ENCODE assay signal across 22 cellular contexts in the genomic region with DNA sequence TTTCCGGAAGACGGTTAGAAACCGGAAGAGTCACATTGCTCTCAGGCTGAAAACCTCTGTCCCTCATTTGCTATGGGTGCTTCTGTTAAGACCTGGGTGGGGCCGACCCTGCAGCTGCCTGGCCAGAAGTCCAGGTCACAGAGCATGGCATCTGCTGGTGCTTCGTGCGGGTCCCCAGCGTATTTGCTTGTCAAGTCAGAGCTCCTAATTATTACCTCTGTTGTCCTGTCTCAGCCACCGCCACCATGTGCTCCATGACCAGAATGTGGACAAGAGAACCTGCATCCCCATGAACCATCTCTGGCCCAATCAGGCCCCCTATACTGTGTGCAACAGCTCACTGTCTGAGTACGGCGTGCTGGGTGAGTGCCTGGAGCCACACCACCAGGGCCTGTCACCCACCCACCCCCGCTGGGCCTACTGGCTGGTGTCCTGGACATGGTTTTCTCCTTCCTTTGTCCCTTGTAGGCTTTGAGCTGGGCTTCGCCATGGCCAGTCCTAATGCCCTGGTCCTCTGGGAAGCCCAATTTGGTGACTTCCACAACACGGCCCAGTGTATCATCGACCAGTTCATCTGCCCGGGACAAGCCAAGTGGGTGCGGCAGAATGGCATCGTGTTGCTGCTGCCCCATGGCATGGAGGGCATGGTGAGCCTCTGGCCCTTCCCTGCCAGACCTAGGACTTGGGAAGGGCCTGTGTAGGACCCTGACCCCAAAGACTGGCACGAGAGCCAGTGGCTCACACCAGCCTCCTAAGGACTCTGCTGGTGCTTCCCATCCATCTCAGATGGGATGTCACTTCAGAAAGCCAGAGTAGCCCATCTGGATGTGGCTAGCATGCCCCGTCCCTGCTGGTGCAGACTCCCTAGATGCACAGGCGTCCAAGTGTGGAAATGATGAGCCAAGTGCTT.
"Had no signal": no experiment of that assay in that cellular context is flagged by ENCODE, and none has a peak within 500 bp of the region (broad histone marks: within the 10 kb centered on the region; RNA-seq: fewer than 3 reads in every experiment).

No MANE protein-coding gene starts in this region.

- DNase-seq: activated CD4-positive, alpha-beta memory T cell treated with anti-CD3 and anti-CD28 coated beads for 36 hours; activated CD4-positive, alpha-beta T cell treated with anti-CD3 and anti-CD28 coated beads for 1 hour; activated CD4-positive, alpha-beta T cell treated with anti-CD3 and anti-CD28 coated beads, Interleukin-2, amount 10 ng/mL, durations not matched to agents 7 days and 5 days; activated CD8-positive, alpha-beta memory T cell treated with anti-CD3 and anti-CD28 coated beads for 24 hours; activated naive CD4-positive, alpha-beta T cell treated with Interleukin-2 at 50 U/mL for 16 hours; activated T-cell treated with anti-CD3 and anti-CD28 coated beads, Interleukin-2, amount 50 U/mL, for 4 hours; anterior cingulate cortex; central memory CD4-positive, alpha-beta T cell; IMR-90; KG1; NCI-H1092; NCI-H1417; NCI-H1930; NCI-H510A treated with DMSO at 0.1 percent for 48 hours; NCI-H69; NK-92 treated with Interleukin-12 subunit alpha and Interleukin-12 subunit beta, amount 100 ng/mL, for 24 hours; OCI-M1; Right ventricle myocardium superior; RPMI8226; T-helper 9 cell had no signal

- ATAC-seq: activated T-cell treated with anti-CD3 and anti-CD28 coated beads, Interleukin-2, amount 50 U/mL, for 4 hours; Panc1; WTC11 had no signal
